Comparison of ENCODE assay signal across 10 cellular contexts in genomic region chr17:7651959-7652658, GRCh38. TPM values are rescaled to one million over a fixed set of nuclear protein-coding genes. Genes with fewer than 3 reads are reported as not detected.
DNase-seq lines count a peak whose midpoint lies in the region; ATAC-seq, FAIRE-seq and TF ChIP-seq lines count a peak whose summit lies in the region.
"Had no signal": no experiment of that assay in that cellular context is flagged by ENCODE, and none has a peak within 500 bp of the region (broad histone marks: within the 10 kb centered on the region; RNA-seq: fewer than 3 reads in every experiment).

No MANE protein-coding gene starts in this region.

- no peak for TF ChIP-seq RAD21 in K562 (CRISPR knock-in tag; conservative IDR thresholded peaks at IDR 0.05 in 1 of 2, IDR thresholded peaks at IDR 0.05 in 1 of 2)

- POLR2A ChIA-PET in K562 (lab: Yijun Ruan, JAX): interaction anchor here (1.3 to 2.9 kb wide), 5 partner anchors 9 to 78 kb away, joined by 4 to 41 read pairs (median 13); partner anchors contain the start of genes MPDU1, TP53 and WRAP53

- no peak overlapping the region for H2AFZ ChIP-seq in K562 (ENCODE audit: low read depth, low read length)

- H3K27ac ChIP-seq in K562 (ENCODE audit: extremely low read depth, low read depth, low read length): no peak overlapping the region
- peak overlapping the region; percentile 69 for H3K27ac ChIP-seq in substantia nigra (ENCODE audit: low read depth, low read length, poor library complexity, severe bottlenecking)

- FAIRE-seq in K562 (lab: Jason Lieb, UNC): no peak

- TF ChIP-seq CTCF in K562 (IDR thresholded peaks at IDR 0.05 in 2 of 3, conservative IDR thresholded peaks at IDR 0.05 in 1 of 3; ENCODE audit: insufficient read depth in 2 of 3, low read depth in 1 of 3, low read length in 3 of 3): no peak

- H3K4me3 ChIP-seq in K562: peak overlapping the region; percentile 39; the same call in 1 of the 2 replicates

- intact Hi-C loops in K562 (cut with micrococcal nuclease): no loop called here

- H3K9me3 ChIP-seq in K562 (replicated peaks; ENCODE audit: control insufficient read depth, insufficient read depth, low read depth, low read length): no peaks in the 10 kb centered on the region

- no peaks in the 10 kb centered on the region for H3K36me3 ChIP-seq in K562 (ENCODE audit: control insufficient read depth, insufficient read depth, low read length)

- H3K4me1 Mint-ChIP-seq in memory B cell: peaks cover 25% of the 10 kb centered on the region

- TF ChIP-seq EP300 in K562 (IDR thresholded peaks at IDR 0.05; ENCODE audit: low read length): no peak

- peak; percentile 66 for DNase-seq in NCI-H82 (lab: John Stamatoyannopoulos, UW)
- DNase-seq in NCI-H82 treated with DMSO at 0.1 percent for 48 hours (lab: John Stamatoyannopoulos, UW; ENCODE audit: unreplicated experiment): no peak
- no peak for DNase-seq in K562 (ENCODE audit: extremely low read depth in 1 of 4, low spot score in 3 of 4)
- no peak for DNase-seq in memory B cell (ENCODE audit: low spot score in 2 of 2)
- peak in 15 of 49 donors; percentile 5 to 90 (median 36) for DNase-seq in substantia nigra (lab: John Stamatoyannopoulos, UW)
- DNase-seq in activated gamma-delta T cell treated with Interleukin-2 at 50 U/mL for 16 hours: no peak
- DNase-seq in stimulated activated CD4-positive, alpha-beta T cell treated with anti-CD3 and anti-CD28 coated beads, Interleukin-4, amount 100 ng/mL, for 1 hour: no peak
- DNase-seq: NCI-H446 treated with DMSO at 0.1 percent for 48 hours; stimulated activated CD4-positive, alpha-beta T cell treated with anti-CD3 and anti-CD28 coated beads, Interleukin-15, amount 100 ng/mL, for 24 hours had no signal

- H3K4me2 ChIP-seq in K562 (ENCODE audit: insufficient read depth, low read length): no peak overlapping the region

- no peaks in the 10 kb centered on the region for H3K27me3 ChIP-seq in K562 (ENCODE audit: control insufficient read depth in 2 of 2, insufficient read depth in 2 of 2, low read length in 2 of 2)

- in situ Hi-C loops in K562 (cut with MboI): no loop called here

- CTCF ChIA-PET in K562 (lab: Yijun Ruan, JAX; ENCODE audit: low intra/inter-chr PET ratio): no interaction called here

- peak overlapping the region; percentile 15 for H3K4me3 Mint-ChIP-seq in memory B cell

- H3K9me3 Mint-ChIP-seq in memory B cell: peaks cover 3% of the 10 kb centered on the region

- BruUV-seq in K562 (replicated peaks; lab: Mats Ljungman, UMichigan): no TSS peak

- H3K79me2 ChIP-seq in K562 (ENCODE audit: control insufficient read depth, insufficient read depth, low read length): no peaks in the 10 kb centered on the region

- no peak for ATAC-seq in K562
- no peak for ATAC-seq in memory B cell (ENCODE audit: low read depth)
- no peak for ATAC-seq in HG03175 (IDR thresholded peaks at IDR 0.05; ENCODE audit: unreplicated experiment)

- peaks cover 9 to 42% of the 10 kb centered on the region in 2 experiments; a peak in 4 of 5 replicates for H3K4me1 ChIP-seq in K562 (replicated peaks in 1 of 2; ENCODE audit: control insufficient read depth in 2 of 2, insufficient read depth in 2 of 2, low read length in 2 of 2)

- WGBS in K562 (ENCODE audit: insufficient coverage, low coverage, missing lambda C conversion rate): 35% methylated on average over 18 of the region's 22 CpGs

- no peak overlapping the region for H3K27ac Mint-ChIP-seq in memory B cell

- no peaks in the 10 kb centered on the region; the same call in 1 of the 2 replicates for H4K20me1 ChIP-seq in K562 (replicated peaks; ENCODE audit: control insufficient read depth, insufficient read depth, low read length)

- H3K9me1 ChIP-seq in K562 (ENCODE audit: control insufficient read depth, insufficient read depth, low read length): no peaks in the 10 kb centered on the region

- peak overlapping the region in 1 of 2 experiments; percentile 89; a peak in 3 of 4 replicates for H3K9ac ChIP-seq in K562 (ENCODE audit: insufficient read depth in 1 of 2, low read depth in 2 of 2, low read length in 2 of 2)

- no peak for TF ChIP-seq POLR2A in K562 (conservative IDR thresholded peaks at IDR 0.05)

- no peaks in the 10 kb centered on the region for H3K36me3 Mint-ChIP-seq in memory B cell

- H3K27me3 Mint-ChIP-seq in memory B cell: peaks cover 22% of the 10 kb centered on the region

RNA-seq across cellular contexts. Expression of gene ATP1B2, which starts 1.4 kb away (rescaled TPM):
- 5.0 and 5.9 TPM in 2 replicates for total RNA-seq in K562 (2011; cell fraction: chromatin; rRNA removed; ENCODE audit: low replicate concordance)
- 4.0 and 8.3 TPM in 2 replicates for total RNA-seq in K562 (2011; cell fraction: nucleolus; rRNA removed)
- total RNA-seq in K562 (2011; cell fraction: nucleoplasm; rRNA removed): 9.5 and 11.4 TPM in 2 replicates
- total RNA-seq in K562 (2014; rRNA removed): 0.23 and 1.1 TPM in 2 replicates
- 0.41 and 0.47 TPM in 2 replicates for total RNA-seq in K562 (2014; rRNA removed; fragmentation: Illumina TruSeq; extraction: Trizol)
- 0.25 and 0.68 TPM in 2 replicates for total RNA-seq in K562 (2015; rRNA removed; fragmentation: Illumina TruSeq; extraction: Trizol)
- total RNA-seq in K562 (2021): 4.7 and 5.4 TPM in 2 replicates
- polyA plus RNA-seq in K562 (2011; rRNA removed): 0.59 and 1.8 TPM in 2 replicates
- 0.97 and 1.6 TPM in 2 replicates for polyA plus RNA-seq in K562 (2011; cell fraction: cytosol; rRNA removed)
- 1.7 and 2.4 TPM in 2 replicates for polyA plus RNA-seq in K562 (2011; cell fraction: nucleus; rRNA removed)
- polyA plus RNA-seq in K562 (2012): 1.4 and 2.6 TPM in 2 replicates
- 6.0 and 6.1 TPM in 2 replicates for polyA plus RNA-seq in K562 (2014; fragmentation: Illumina TruSeq; extraction: Trizol)
- polyA plus RNA-seq in K562 (2014; fragmentation: Nextera tagmentation; extraction: Ambion mirVana): 1 to 10 TPM in 1 of 2 experiments, under 1 TPM in 1; 0.99 to 2.4 TPM
- polyA plus RNA-seq in K562 (2014; rRNA removed): 1.4 and 1.6 TPM in 2 replicates
- 0.93 and 2.0 TPM in 2 replicates for polyA minus RNA-seq in K562 (2011; rRNA and poly(A)+ RNA removed)
- 5.1 TPM in 2 replicates for polyA minus RNA-seq in K562 (2011; cell fraction: cytosol; rRNA and poly(A)+ RNA removed)
- 0.81 and 1.00 TPM in 2 replicates for polyA minus RNA-seq in K562 (2011; cell fraction: nucleus; rRNA and poly(A)+ RNA removed)

RNA-seq across cellular contexts. Expression of gene SHBG, which starts 22.2 kb away (rescaled TPM):
- total RNA-seq in K562 (2011; cell fraction: chromatin; rRNA removed; ENCODE audit: low replicate concordance): not detected in 2 replicates
- not detected in 2 replicates for total RNA-seq in K562 (2011; cell fraction: nucleolus; rRNA removed)
- not detected in 2 replicates for total RNA-seq in K562 (2011; cell fraction: nucleoplasm; rRNA removed)
- not detected in 2 replicates for total RNA-seq in K562 (2014; rRNA removed)
- total RNA-seq in K562 (2014; rRNA removed; fragmentation: Illumina TruSeq; extraction: Trizol): not detected in 2 replicates
- not detected in 2 replicates for total RNA-seq in K562 (2015; rRNA removed; fragmentation: Illumina TruSeq; extraction: Trizol)
- not detected in 2 replicates for total RNA-seq in K562 (2021)
- not detected in 2 replicates for polyA plus RNA-seq in K562 (2011; rRNA removed)
- not detected in 2 replicates for polyA plus RNA-seq in K562 (2011; cell fraction: cytosol; rRNA removed)
- 0.23 TPM in 1 of 2 replicates, not detected in the other for polyA plus RNA-seq in K562 (2011; cell fraction: nucleus; rRNA removed)
- 0.10 TPM in 1 of 2 replicates, not detected in the other for polyA plus RNA-seq in K562 (2012)
- polyA plus RNA-seq in K562 (2014; fragmentation: Illumina TruSeq; extraction: Trizol): not detected in 2 replicates
- polyA plus RNA-seq in K562 (2014; fragmentation: Nextera tagmentation; extraction: Ambion mirVana): not detected
- polyA plus RNA-seq in K562 (2014; rRNA removed): not detected in 2 replicates
- polyA minus RNA-seq in K562 (2011; rRNA and poly(A)+ RNA removed): 0.53 TPM in 1 of 2 replicates, not detected in the other
- not detected in 2 replicates for polyA minus RNA-seq in K562 (2011; cell fraction: cytosol; rRNA and poly(A)+ RNA removed)
- polyA minus RNA-seq in K562 (2011; cell fraction: nucleus; rRNA and poly(A)+ RNA removed): not detected in 2 replicates

RNA-seq across cellular contexts. Expression of gene SAT2, which starts 24.5 kb away (rescaled TPM):
- total RNA-seq in K562 (2011; cell fraction: chromatin; rRNA removed; ENCODE audit: low replicate concordance): 6.7 and 7.8 TPM in 2 replicates
- total RNA-seq in K562 (2011; cell fraction: nucleolus; rRNA removed): 4.7 and 5.5 TPM in 2 replicates
- 5.3 and 6.5 TPM in 2 replicates for total RNA-seq in K562 (2011; cell fraction: nucleoplasm; rRNA removed)
- total RNA-seq in K562 (2014; rRNA removed): 3.7 and 5.2 TPM in 2 replicates
- total RNA-seq in K562 (2014; rRNA removed; fragmentation: Illumina TruSeq; extraction: Trizol): 4.6 and 5.3 TPM in 2 replicates
- total RNA-seq in K562 (2015; rRNA removed; fragmentation: Illumina TruSeq; extraction: Trizol): 8.0 and 8.8 TPM in 2 replicates
- total RNA-seq in K562 (2021): 6.7 and 7.5 TPM in 2 replicates
- polyA plus RNA-seq in K562 (2011; rRNA removed): 3.3 and 3.9 TPM in 2 replicates
- 1.8 and 3.3 TPM in 2 replicates for polyA plus RNA-seq in K562 (2011; cell fraction: cytosol; rRNA removed)
- 12.0 and 17.8 TPM in 2 replicates for polyA plus RNA-seq in K562 (2011; cell fraction: nucleus; rRNA removed)
- polyA plus RNA-seq in K562 (2012): 11.6 and 30.1 TPM in 2 replicates
- 4.9 and 5.7 TPM in 2 replicates for polyA plus RNA-seq in K562 (2014; fragmentation: Illumina TruSeq; extraction: Trizol)
- 1 to 10 TPM; 2.0 to 3.6 TPM for polyA plus RNA-seq in K562 (2014; fragmentation: Nextera tagmentation; extraction: Ambion mirVana)
- polyA plus RNA-seq in K562 (2014; rRNA removed): 4.9 and 7.0 TPM in 2 replicates
- 1.1 and 2.0 TPM in 2 replicates for polyA minus RNA-seq in K562 (2011; rRNA and poly(A)+ RNA removed)
- not detected in 2 replicates for polyA minus RNA-seq in K562 (2011; cell fraction: cytosol; rRNA and poly(A)+ RNA removed)
- polyA minus RNA-seq in K562 (2011; cell fraction: nucleus; rRNA and poly(A)+ RNA removed): 1.6 and 1.9 TPM in 2 replicates

RNA-seq across cellular contexts. Expression of gene TP53, which starts 35.2 kb away (rescaled TPM):
- total RNA-seq in K562 (2011; cell fraction: chromatin; rRNA removed; ENCODE audit: low replicate concordance): 51.9 and 81.8 TPM in 2 replicates
- total RNA-seq in K562 (2011; cell fraction: nucleolus; rRNA removed): 41.2 and 53.7 TPM in 2 replicates
- 66.0 and 80.9 TPM in 2 replicates for total RNA-seq in K562 (2011; cell fraction: nucleoplasm; rRNA removed)
- total RNA-seq in K562 (2014; rRNA removed): 4.6 and 6.6 TPM in 2 replicates
- total RNA-seq in K562 (2014; rRNA removed; fragmentation: Illumina TruSeq; extraction: Trizol): 5.3 and 6.2 TPM in 2 replicates
- 6.8 and 7.1 TPM in 2 replicates for total RNA-seq in K562 (2015; rRNA removed; fragmentation: Illumina TruSeq; extraction: Trizol)
- 10.6 and 11.0 TPM in 2 replicates for total RNA-seq in K562 (2021)
- 14.0 and 18.7 TPM in 2 replicates for polyA plus RNA-seq in K562 (2011; rRNA removed)
- 15.6 and 16.9 TPM in 2 replicates for polyA plus RNA-seq in K562 (2011; cell fraction: cytosol; rRNA removed)
- polyA plus RNA-seq in K562 (2011; cell fraction: nucleus; rRNA removed): 33.1 and 41.0 TPM in 2 replicates
- 7.6 and 13.1 TPM in 2 replicates for polyA plus RNA-seq in K562 (2012)
- 9.2 and 9.9 TPM in 2 replicates for polyA plus RNA-seq in K562 (2014; fragmentation: Illumina TruSeq; extraction: Trizol)
- polyA plus RNA-seq in K562 (2014; fragmentation: Nextera tagmentation; extraction: Ambion mirVana): 1 to 10 TPM; 2.8 to 3.4 TPM
- 12.5 and 17.7 TPM in 2 replicates for polyA plus RNA-seq in K562 (2014; rRNA removed)
- 7.7 and 10.0 TPM in 2 replicates for polyA minus RNA-seq in K562 (2011; rRNA and poly(A)+ RNA removed)
- polyA minus RNA-seq in K562 (2011; cell fraction: cytosol; rRNA and poly(A)+ RNA removed): 3.4 and 4.0 TPM in 2 replicates
- polyA minus RNA-seq in K562 (2011; cell fraction: nucleus; rRNA and poly(A)+ RNA removed): 10.4 and 13.4 TPM in 2 replicates

RNA-seq across cellular contexts. Expression of gene WRAP53, which starts 36.2 kb away (rescaled TPM):
- total RNA-seq in K562 (2011; cell fraction: chromatin; rRNA removed; ENCODE audit: low replicate concordance): 8.2 and 18.4 TPM in 2 replicates
- total RNA-seq in K562 (2011; cell fraction: nucleolus; rRNA removed): 17.1 and 17.3 TPM in 2 replicates
- total RNA-seq in K562 (2011; cell fraction: nucleoplasm; rRNA removed): 9.5 and 13.7 TPM in 2 replicates
- total RNA-seq in K562 (2014; rRNA removed): 16.1 and 17.3 TPM in 2 replicates
- total RNA-seq in K562 (2014; rRNA removed; fragmentation: Illumina TruSeq; extraction: Trizol): 8.2 and 9.1 TPM in 2 replicates
- total RNA-seq in K562 (2015; rRNA removed; fragmentation: Illumina TruSeq; extraction: Trizol): 12.7 and 13.4 TPM in 2 replicates
- total RNA-seq in K562 (2021): 18.2 and 21.8 TPM in 2 replicates
- polyA plus RNA-seq in K562 (2011; rRNA removed): 8.9 and 11.9 TPM in 2 replicates
- polyA plus RNA-seq in K562 (2011; cell fraction: cytosol; rRNA removed): 11.5 and 24.1 TPM in 2 replicates
- 14.9 and 24.3 TPM in 2 replicates for polyA plus RNA-seq in K562 (2011; cell fraction: nucleus; rRNA removed)
- 13.1 and 20.2 TPM in 2 replicates for polyA plus RNA-seq in K562 (2012)
- 14.9 and 15.3 TPM in 2 replicates for polyA plus RNA-seq in K562 (2014; fragmentation: Illumina TruSeq; extraction: Trizol)
- 1 to 10 TPM in 1 of 2 experiments, under 1 TPM in 1; 0.72 to 4.1 TPM for polyA plus RNA-seq in K562 (2014; fragmentation: Nextera tagmentation; extraction: Ambion mirVana)
- 15.2 and 15.9 TPM in 2 replicates for polyA plus RNA-seq in K562 (2014; rRNA removed)
- polyA minus RNA-seq in K562 (2011; rRNA and poly(A)+ RNA removed): 5.2 and 8.3 TPM in 2 replicates
- 5.6 and 12.7 TPM in 2 replicates for polyA minus RNA-seq in K562 (2011; cell fraction: cytosol; rRNA and poly(A)+ RNA removed)
- 6.5 and 7.8 TPM in 2 replicates for polyA minus RNA-seq in K562 (2011; cell fraction: nucleus; rRNA and poly(A)+ RNA removed)
